In the genomic region with DNA sequence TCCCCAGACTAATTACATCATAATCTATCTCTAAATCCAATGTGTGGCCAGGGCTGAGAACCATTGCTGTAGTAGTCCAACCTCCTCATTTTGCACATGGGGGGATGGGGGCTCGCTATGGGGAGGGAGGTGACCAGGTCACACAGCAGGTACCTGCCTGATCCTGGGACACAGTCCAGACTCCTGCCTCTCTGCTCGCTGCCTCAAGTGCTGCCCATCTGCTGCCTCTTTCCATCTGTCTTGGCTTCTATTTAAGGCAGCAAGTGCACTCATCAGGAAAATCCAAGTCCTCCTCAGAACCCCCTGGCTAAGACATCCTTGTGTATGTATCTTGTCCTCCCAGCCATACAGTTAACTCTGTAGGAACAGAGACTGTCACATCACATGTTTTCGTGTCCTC, we compare ENCODE assay signal across 23 cellular contexts. TPM values are rescaled to one million over a fixed set of nuclear protein-coding genes. Genes with fewer than 3 reads are reported as not detected.
"Had no signal": no experiment of that assay in that cellular context is flagged by ENCODE, and none has a peak within 500 bp of the region (broad histone marks: within the 10 kb centered on the region; RNA-seq: fewer than 3 reads in every experiment).

No MANE protein-coding gene starts in this region.

- H3K4me1 Mint-ChIP-seq: endodermal cell; naive B cell; stimulated activated memory B cell treated with anti-CD40 and anti-IgM and Interleukin-4, amounts not matched to agents 10 μg/mL and 1 μg/mL and 100 μg/mL, for 72 hours had no signal

- H3K27ac Mint-ChIP-seq: endodermal cell; naive B cell; stimulated activated memory B cell treated with anti-CD40 and anti-IgM and Interleukin-4, amounts not matched to agents 10 μg/mL and 1 μg/mL and 100 μg/mL, for 72 hours; stimulated activated naive CD8-positive, alpha-beta T cell treated with anti-CD3 and anti-CD28 coated beads, Interleukin-15, Interleukin-2, amounts not matched to agents 100 ng/mL and 50 ng/mL, for 24 hours had no signal

- H3K9me3 ChIP-seq: right atrium auricular region, sigmoid colon, tibial artery, upper lobe of right lung, vagina had no signal

- H3K36me3 ChIP-seq: right atrium auricular region, sigmoid colon, tibial artery, upper lobe of right lung, vagina had no signal

- H3K4me3 Mint-ChIP-seq: endodermal cell; naive B cell; stimulated activated memory B cell treated with anti-CD40 and anti-IgM and Interleukin-4, amounts not matched to agents 10 μg/mL and 1 μg/mL and 100 μg/mL, for 72 hours; stimulated activated naive CD8-positive, alpha-beta T cell treated with anti-CD3 and anti-CD28 coated beads, Interleukin-15, Interleukin-2, amounts not matched to agents 100 ng/mL and 50 ng/mL, for 24 hours had no signal

- H3K27me3 ChIP-seq: right atrium auricular region, sigmoid colon, upper lobe of right lung, vagina had no signal

- H3K4me1 ChIP-seq: foreskin keratinocyte, right atrium auricular region, sigmoid colon, tibial artery, upper lobe of right lung, vagina had no signal

- DNase-seq: effector CD4-positive, alpha-beta T cell; endodermal cell; erythroblast; foreskin keratinocyte; head of caudate nucleus; hippocampal formation; kidney glomerular epithelial cell; mesendoderm; naive B cell; sigmoid colon; stimulated activated CD4-positive, alpha-beta T cell treated with anti-CD3 and anti-CD28 coated beads, Interleukin-2, amount 100 ng/mL, for 48 hours; stimulated activated CD8-positive, alpha-beta memory T cell treated with anti-CD3 and anti-CD28 coated beads, Interleukin-4, amount 100 ng/mL, for 48 hours; tibial artery; upper lobe of right lung had no signal

- H3K27ac ChIP-seq: coronary artery, foreskin keratinocyte, right atrium auricular region, sigmoid colon, skin epidermis, tibial artery, upper lobe of right lung, vagina had no signal

- H3K36me3 Mint-ChIP-seq: naive B cell; stimulated activated memory B cell treated with anti-CD40 and anti-IgM and Interleukin-4, amounts not matched to agents 10 μg/mL and 1 μg/mL and 100 μg/mL, for 72 hours had no signal

- ATAC-seq: foreskin keratinocyte; stimulated activated memory B cell treated with anti-CD40 and anti-IgM and Interleukin-4, amounts not matched to agents 10 μg/mL and 1 μg/mL and 100 μg/mL, for 72 hours; upper lobe of right lung had no signal

- H3K4me3 ChIP-seq: coronary artery, right atrium auricular region, sigmoid colon, skin epidermis, tibial artery, upper lobe of right lung, vagina had no signal

- H3K9me3 Mint-ChIP-seq: endodermal cell; stimulated activated memory B cell treated with anti-CD40 and anti-IgM and Interleukin-4, amounts not matched to agents 10 μg/mL and 1 μg/mL and 100 μg/mL, for 72 hours; stimulated activated naive CD8-positive, alpha-beta T cell treated with anti-CD3 and anti-CD28 coated beads, Interleukin-15, Interleukin-2, amounts not matched to agents 100 ng/mL and 50 ng/mL, for 24 hours had no signal

RNA-seq across cellular contexts. Expression of gene FRRS1L, which starts 57.7 kb away (rescaled TPM):
- total RNA-seq: endothelial cell of umbilical vein, lung microvascular endothelial cell had no signal
- polyA plus RNA-seq: endothelial cell of umbilical vein, liver had no signal
